ENCODE assay signal across 22 cellular contexts in the genomic region with DNA sequence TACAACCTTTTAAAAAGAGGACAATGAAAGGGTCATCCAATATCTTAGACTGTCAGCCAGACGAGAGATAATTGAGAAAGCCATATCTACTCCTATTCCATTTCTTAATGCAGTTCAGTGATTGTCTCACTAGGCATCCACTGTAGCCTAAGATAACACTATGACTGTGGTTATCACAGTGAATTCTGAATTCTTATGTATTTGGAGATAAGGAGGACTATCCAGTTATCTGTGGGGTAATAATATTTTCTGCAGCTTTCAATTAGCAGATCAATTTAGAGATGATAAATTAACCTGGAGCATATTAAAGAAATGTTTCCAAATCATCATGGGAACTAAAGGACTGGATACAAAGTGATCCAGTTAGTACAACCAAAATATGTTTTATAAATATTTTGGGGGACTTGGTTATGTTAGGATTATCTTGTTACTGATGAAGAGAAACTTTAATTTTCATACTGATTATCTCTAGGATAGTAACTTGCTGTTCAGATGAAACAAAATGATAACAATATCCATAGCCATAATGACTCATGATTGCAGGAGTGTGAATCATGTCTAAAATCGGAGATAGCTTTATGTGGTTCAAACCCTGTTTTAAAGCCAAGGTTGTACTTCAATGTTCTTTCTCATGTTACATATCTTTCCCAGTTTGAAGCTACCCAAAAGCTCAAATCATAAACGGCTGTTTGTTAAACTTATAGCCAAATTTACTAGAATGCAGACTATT.
"Had no signal": no experiment of that assay in that cellular context is flagged by ENCODE, and none has a peak within 500 bp of the region (broad histone marks: within the 10 kb centered on the region; RNA-seq: fewer than 3 reads in every experiment).

No MANE protein-coding gene starts in this region.

- DNase-seq: activated CD4-positive, alpha-beta memory T cell treated with anti-CD3 and anti-CD28 coated beads for 36 hours; activated CD4-positive, alpha-beta T cell treated with anti-CD3 and anti-CD28 coated beads, Interleukin-2, amount 10 ng/mL, durations not matched to agents 7 days and 5 days; activated CD4-positive, CD25-positive, alpha-beta regulatory T cell; activated gamma-delta T cell; activated naive CD4-positive, alpha-beta T cell treated with anti-CD3 and anti-CD28 coated beads for 36 hours; activated T-cell treated with anti-CD3 and anti-CD28 coated beads for 4 hours; activated T-cell treated with anti-CD3 and anti-CD28 coated beads, Interleukin-2, amount 50 U/mL, for 48 hours; amygdala; Karpas-422; MM.1S; NCI-H1105 treated with DMSO at 0.1 percent for 48 hours; NCI-H1436 treated with DMSO at 0.1 percent for 48 hours; NCI-H187; NCI-H2081; NCI-H446; NCI-H524; PC-9; SHP77 treated with DMSO at 0.1 percent for 48 hours had no signal

- FAIRE-seq: astrocyte had no signal

- H3K27ac ChIP-seq: cardiac muscle cell, PC-9, VCaP had no signal

- H3K36me3 ChIP-seq: cardiac muscle cell had no signal

- H3K4me3 ChIP-seq: cardiac muscle cell had no signal

- ATAC-seq: activated T-helper 17 cell treated with anti-CD3 and anti-CD28 coated beads, Interleukin-2, amount 50 U/mL, for 72 hours had no signal

- H3K27me3 ChIP-seq: cardiac muscle cell had no signal
